Comparison of ENCODE assay signal across 1 cellular context in genomic region chr15:79562538-79563298, GRCh38.
TF ChIP-seq lines count a peak whose summit lies in the region.

No MANE protein-coding gene starts in this region.

TF ChIP-seq in A549, 52 proteins besides CTCF, POLR2A, EP300 and RAD21 (continued from another document):
- TF ChIP-seq REST (IDR thresholded peaks at IDR 0.05) = no peak
